ENCODE assay signal across 9 cellular contexts in genomic region chr14:101707863-101708620, GRCh38. TPM values are rescaled to one million over a fixed set of nuclear protein-coding genes. Genes with fewer than 3 reads are reported as not detected.
DNase-seq lines count a peak whose midpoint lies in the region; ATAC-seq and TF ChIP-seq lines count a peak whose summit lies in the region.
"Had no signal": no experiment of that assay in that cellular context is flagged by ENCODE, and none has a peak within 500 bp of the region (broad histone marks: within the 10 kb centered on the region; RNA-seq: fewer than 3 reads in every experiment).

No MANE protein-coding gene starts in this region.

- peaks cover 27% of the 10 kb centered on the region for H3K4me1 Mint-ChIP-seq in activated naive CD4-positive, alpha-beta T cell treated with anti-CD3 and anti-CD28 coated beads for 36 hours (ENCODE audit: low read depth)
- peaks cover 30% of the 10 kb centered on the region for H3K4me1 Mint-ChIP-seq in activated CD4-positive, alpha-beta memory T cell treated with anti-CD3 and anti-CD28 coated beads for 36 hours (ENCODE audit: low read depth)

- no peaks in the 10 kb centered on the region for H3K36me3 Mint-ChIP-seq in activated naive CD4-positive, alpha-beta T cell treated with anti-CD3 and anti-CD28 coated beads for 36 hours (ENCODE audit: low read depth)
- H3K36me3 Mint-ChIP-seq in activated CD4-positive, alpha-beta memory T cell treated with anti-CD3 and anti-CD28 coated beads for 36 hours, result no peaks in the 10 kb centered on the region

- ATAC-seq in lung (ENCODE audit: insufficient read depth, low FRiP score) (no peak), GM18909 (IDR thresholded peaks at IDR 0.05; ENCODE audit: poor library complexity, unreplicated experiment) (no peak), GM18873 (IDR thresholded peaks at IDR 0.05; ENCODE audit: low FRiP score, unreplicated experiment) (no peak)

- H3K27ac Mint-ChIP-seq in activated naive CD4-positive, alpha-beta T cell treated with anti-CD3 and anti-CD28 coated beads for 36 hours, result peak overlapping the region; percentile 78
- peak overlapping the region; percentile 84 for H3K27ac Mint-ChIP-seq in activated CD4-positive, alpha-beta memory T cell treated with anti-CD3 and anti-CD28 coated beads for 36 hours

- H3K27me3 ChIP-seq in lung (ENCODE audit: control insufficient read depth, insufficient read depth), result no peaks in the 10 kb centered on the region
- H3K27me3 ChIP-seq in thymus (ENCODE audit: control insufficient read depth, insufficient read depth), result peaks cover 11% of the 10 kb centered on the region

- H3K9me3 ChIP-seq in lung (ENCODE audit: control insufficient read depth in 2 of 2, insufficient read depth in 1 of 2, low read length in 1 of 2), result no peaks in the 10 kb centered on the region
- H3K9me3 ChIP-seq in thymus (ENCODE audit: control insufficient read depth), result peaks cover 1% of the 10 kb centered on the region

- H3K9me3 Mint-ChIP-seq in activated naive CD4-positive, alpha-beta T cell treated with anti-CD3 and anti-CD28 coated beads for 36 hours, result no peaks in the 10 kb centered on the region
- H3K9me3 Mint-ChIP-seq in activated CD4-positive, alpha-beta memory T cell treated with anti-CD3 and anti-CD28 coated beads for 36 hours, result no peaks in the 10 kb centered on the region

- no peak overlapping the region for H3K4me3 ChIP-seq in lung
- H3K4me3 ChIP-seq in thymus (ENCODE audit: low read length), result no peak overlapping the region

- no peaks in the 10 kb centered on the region for H3K36me3 ChIP-seq in lung (ENCODE audit: control insufficient read depth in 2 of 2, insufficient read depth in 2 of 2, low read length in 2 of 2)
- H3K36me3 ChIP-seq in thymus (ENCODE audit: control insufficient read depth, insufficient read depth), result no peaks in the 10 kb centered on the region

- H3K27me3 Mint-ChIP-seq in activated naive CD4-positive, alpha-beta T cell treated with anti-CD3 and anti-CD28 coated beads for 36 hours (ENCODE audit: low read depth), result no peaks in the 10 kb centered on the region
- H3K27me3 Mint-ChIP-seq in activated CD4-positive, alpha-beta memory T cell treated with anti-CD3 and anti-CD28 coated beads for 36 hours, result no peaks in the 10 kb centered on the region

- H3K27ac ChIP-seq in lung (ENCODE audit: low read depth in 1 of 2, low read length in 1 of 2), result no peak overlapping the region
- H3K27ac ChIP-seq in thymus (ENCODE audit: low read depth), result peak overlapping the region; percentile 21
- H3K27ac ChIP-seq: epithelial cell of prostate had no signal

- no peak for TF ChIP-seq CTCF in lung (IDR thresholded peaks at IDR 0.05; ENCODE audit: control extremely low read depth, extremely low read depth)

- H3K4me1 ChIP-seq in lung (ENCODE audit: control insufficient read depth in 2 of 2, insufficient read depth in 2 of 2, low read length in 2 of 2), result peaks cover 0 to 10% of the 10 kb centered on the region in 2 donors
- peaks cover 14% of the 10 kb centered on the region for H3K4me1 ChIP-seq in thymus (ENCODE audit: control insufficient read depth, insufficient read depth, low read length)

- CTCF ChIA-PET in activated naive CD4-positive, alpha-beta T cell treated with anti-CD3 and anti-CD28 coated beads for 36 hours (lab: Charles Lee), result interaction anchor here (1.0 to 3.8 kb wide), 16 partner anchors 12 to 245 kb away, joined by 3 to 25 read pairs (median 6); no protein-coding TSS in a partner anchor
- CTCF ChIA-PET in activated CD4-positive, alpha-beta memory T cell treated with anti-CD3 and anti-CD28 coated beads for 36 hours (lab: Charles Lee), result interaction anchor here (0.6 to 4.1 kb wide), 34 partner anchors 9 to 868 kb away, joined by 3 to 41 read pairs (median 6); partner anchors contain the start of genes DYNC1H1 and PPP2R5C

- intact Hi-C loops in activated naive CD4-positive, alpha-beta T cell treated with anti-CD3 and anti-CD28 coated beads for 36 hours (cut with micrococcal nuclease), result loop anchor here (1.0 to 10.0 kb wide), 16 partner anchors 14 to 606 kb away; partner anchors contain the start of gene HSP90AA1
- intact Hi-C loops in activated CD4-positive, alpha-beta memory T cell treated with anti-CD3 and anti-CD28 coated beads for 36 hours (cut with micrococcal nuclease), result loop anchor here (1.0 to 5.0 kb wide), 10 partner anchors 14 to 609 kb away; partner anchors contain the start of genes HSP90AA1 and ZNF839

- POLR2A ChIA-PET in activated CD4-positive, alpha-beta memory T cell treated with anti-CD3 and anti-CD28 coated beads for 36 hours (lab: Charles Lee), result interaction anchor here (0.9 to 2.3 kb wide), 4 partner anchors 14 to 101 kb away, joined by 4 to 8 read pairs (median 6); no protein-coding TSS in a partner anchor

- DNase-seq in activated naive CD4-positive, alpha-beta T cell treated with anti-CD3 and anti-CD28 coated beads for 36 hours, result no peak
- DNase-seq in activated naive CD4-positive, alpha-beta T cell treated with anti-CD3 and anti-CD28 coated beads, Interleukin-2, amount 50 U/mL, for 16 hours, result no peak
- no peak for DNase-seq in activated CD4-positive, alpha-beta memory T cell treated with anti-CD3 and anti-CD28 coated beads for 36 hours
- peak; percentile 24 for DNase-seq in lung (ENCODE audit: low spot score)
- DNase-seq in NCI-H82 (lab: John Stamatoyannopoulos, UW), result no peak

- 86 to 88% methylated on average over 12 of the region's 12 CpGs for WGBS in lung, 2 donors
- 89% methylated on average over 12 of the region's 12 CpGs for whole genome bisulfite sequencing in thymus

- peak overlapping the region; percentile 49 for H3K4me3 Mint-ChIP-seq in activated naive CD4-positive, alpha-beta T cell treated with anti-CD3 and anti-CD28 coated beads for 36 hours
- peak overlapping the region; percentile 51 for H3K4me3 Mint-ChIP-seq in activated CD4-positive, alpha-beta memory T cell treated with anti-CD3 and anti-CD28 coated beads for 36 hours

RNA-seq across cellular contexts. Expression of gene PPP2R5C, which starts 53.5 kb away (rescaled TPM):
- 100 to 1,000 TPM; 280 to 294 TPM for total RNA-seq in activated naive CD4-positive, alpha-beta T cell treated with anti-CD3 and anti-CD28 coated beads for 36 hours
- total RNA-seq in activated CD4-positive, alpha-beta memory T cell treated with anti-CD3 and anti-CD28 coated beads for 36 hours, result 100 to 1,000 TPM; 252 to 268 TPM
- 100 to 1,000 TPM; 148 to 180 TPM for total RNA-seq in lung
- polyA plus RNA-seq in lung, result 100 to 1,000 TPM in 1 of 2 donors, 10 to 100 TPM in 1; 66.6 to 104 TPM
- polyA plus RNA-seq in thymus, result 144 TPM
